19 cellular contexts compared by ENCODE assay signal in genomic region chr3:157112536-157112935, GRCh38.
"Had no signal": no experiment of that assay in that cellular context is flagged by ENCODE, and none has a peak within 500 bp of the region (broad histone marks: within the 10 kb centered on the region; RNA-seq: fewer than 3 reads in every experiment).

No MANE protein-coding gene starts in this region.

- H3K9me2 ChIP-seq: SK-N-SH had no signal

- H3K27ac Mint-ChIP-seq: activated CD4-positive, alpha-beta T cell treated with anti-CD3 and anti-CD28 coated beads for 36 hours; activated naive CD8-positive, alpha-beta T cell; WTC11 had no signal

- H3K4me3 Mint-ChIP-seq: activated CD4-positive, alpha-beta T cell treated with anti-CD3 and anti-CD28 coated beads for 36 hours; activated naive CD8-positive, alpha-beta T cell; naive B cell; WTC11 had no signal

- H3K27ac ChIP-seq: brain microvascular endothelial cell, esophagus muscularis mucosa, neutrophil, parathyroid adenoma, tibial artery had no signal

- H2AFZ ChIP-seq: parathyroid adenoma had no signal

- H3K4me3 ChIP-seq: esophagus muscularis mucosa, mucosa of descending colon, tibial artery had no signal

- ATAC-seq: activated CD4-positive, alpha-beta T cell treated with anti-CD3 and anti-CD28 coated beads for 36 hours; left colon; mucosa of descending colon; stimulated activated naive CD8-positive, alpha-beta T cell treated with anti-CD3 and anti-CD28 coated beads, Interleukin-15, Interleukin-2, amounts not matched to agents 100 U/mL and 50 U/mL, for 24 hours; WTC11 had no signal

- H3K79me2 ChIP-seq: parathyroid adenoma had no signal

- H3K4me1 Mint-ChIP-seq: activated CD4-positive, alpha-beta T cell treated with anti-CD3 and anti-CD28 coated beads for 36 hours had no signal

- H3K9me3 ChIP-seq: esophagus muscularis mucosa, mucosa of descending colon, neutrophil, SK-N-SH, tibial artery had no signal

- H3K9ac ChIP-seq: parathyroid adenoma, SK-N-SH had no signal

- H3K36me3 ChIP-seq: brain microvascular endothelial cell, esophagus muscularis mucosa, neutrophil, tibial artery had no signal

- H3K27me3 Mint-ChIP-seq: activated CD4-positive, alpha-beta T cell treated with anti-CD3 and anti-CD28 coated beads for 36 hours; activated naive CD8-positive, alpha-beta T cell had no signal

- DNase-seq: activated CD4-positive, alpha-beta T cell treated with anti-CD3 and anti-CD28 coated beads for 36 hours; activated CD4-positive, alpha-beta T cell treated with anti-CD3 and anti-CD28 coated beads, Interleukin-2, amount 50 U/mL, for 48 hours; brain microvascular endothelial cell; effector memory CD4-positive, alpha-beta T cell; hippocampal formation; left colon; mucosa of descending colon; naive B cell; SK-N-SH; stimulated activated CD4-positive, alpha-beta T cell treated with anti-CD3 and anti-CD28 coated beads, Interleukin-12 subunit alpha, Interleukin-12 subunit beta, amount 100 ng/mL, for 4 hours; stimulated activated CD4-positive, alpha-beta T cell treated with anti-CD3 and anti-CD28 coated beads, Interleukin-1b, Interleukin-23, amount 100 ng/mL, for 48 hours; stimulated activated naive CD8-positive, alpha-beta T cell treated with anti-CD3 and anti-CD28 coated beads, Interleukin-15, Interleukin-2, amounts not matched to agents 100 U/mL and 50 U/mL, for 24 hours; substantia nigra; tibial artery had no signal

- H3K4me2 ChIP-seq: SK-N-SH had no signal

- H3K4me1 ChIP-seq: tibial artery had no signal

- H3K27me3 ChIP-seq: brain microvascular endothelial cell, esophagus muscularis mucosa, tibial artery had no signal

- H3K9me3 Mint-ChIP-seq: naive B cell, WTC11 had no signal

- H3K36me3 Mint-ChIP-seq: activated naive CD8-positive, alpha-beta T cell; naive B cell; WTC11 had no signal
